8 cellular contexts compared by ENCODE assay signal in the genomic region with DNA sequence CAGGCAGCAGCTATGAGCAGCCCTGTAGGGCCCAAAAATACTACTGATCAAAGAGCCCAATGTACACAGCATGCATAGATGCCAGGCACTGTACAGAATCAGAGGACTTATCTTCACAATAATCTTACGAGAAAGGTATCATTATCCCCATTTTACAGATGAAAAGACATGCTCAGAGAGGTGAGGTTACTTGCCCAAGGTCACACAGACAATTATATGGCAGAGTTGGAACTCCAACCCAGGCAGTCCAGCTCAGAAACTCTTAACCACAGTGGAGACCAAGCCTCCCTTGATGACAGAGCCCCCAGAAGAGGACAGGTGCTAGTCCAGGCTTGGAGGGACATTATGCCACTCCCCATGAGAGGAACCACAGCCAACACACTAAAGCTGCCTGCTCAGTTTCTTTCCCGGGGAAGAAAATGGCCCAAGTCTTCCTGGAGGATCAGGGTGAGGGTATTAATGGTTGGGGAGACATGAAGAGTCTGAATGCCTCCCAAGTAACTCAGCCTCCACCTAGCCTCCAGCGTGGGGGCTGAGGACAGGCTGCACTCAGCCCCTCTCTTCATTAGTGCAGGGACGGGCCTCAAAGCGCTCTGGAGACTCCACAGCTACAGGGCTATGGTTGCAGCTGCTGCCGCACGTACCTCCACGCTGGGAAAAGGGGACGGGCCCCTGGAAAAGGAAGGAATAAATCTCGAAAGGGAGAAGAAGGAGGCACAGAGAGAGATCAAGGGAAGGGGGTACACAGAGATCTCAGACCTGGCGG. TPM values are rescaled to one million over a fixed set of nuclear protein-coding genes. Genes with fewer than 3 reads are reported as not detected.
DNase-seq lines count a peak whose midpoint lies in the region; ATAC-seq and TF ChIP-seq lines count a peak whose summit lies in the region.

No MANE protein-coding gene starts in this region.

- peak overlapping the region; percentile 70 for H3K9ac ChIP-seq in HUES64 (ENCODE audit: low read depth, low read length)

- peak overlapping the region; percentile 92 to 97 for H3K4me3 Mint-ChIP-seq in CD14-positive monocyte

- H3K9me3 ChIP-seq in HUES64 (ENCODE audit: insufficient read depth, low read depth, low read length) (no peaks in the 10 kb centered on the region), thoracic aorta (no peaks in the 10 kb centered on the region)

- no peak overlapping the region for H3K27ac ChIP-seq in HUES64 (ENCODE audit: low read depth, low read length)
- H3K27ac ChIP-seq in thoracic aorta = peak overlapping the region in 1 of 2 donors; percentile 59

- no peaks in the 10 kb centered on the region for H3K9me3 Mint-ChIP-seq in CD14-positive monocyte

- H3K4me1 Mint-ChIP-seq in CD14-positive monocyte = peaks cover 54% of the 10 kb centered on the region

- TF ChIP-seq CTCF in CD14-positive monocyte (IDR thresholded peaks at IDR 0.05) (no peak), astrocyte of the cerebellum (IDR thresholded peaks at IDR 0.05; ENCODE audit: low read depth, low read length, missing control alignments) (no peak), thoracic aorta (IDR thresholded peaks at IDR 0.05) (no peak)

- peaks cover 0 to 2% (median 0%) of the 10 kb centered on the region in 3 donors for H3K27me3 Mint-ChIP-seq in CD14-positive monocyte (ENCODE audit: low read depth in 3 of 3)

- no peak for ATAC-seq in thoracic aorta (ENCODE audit: insufficient number of reproducible peaks, low FRiP score, low read depth)

- peaks cover 40 to 58% of the 10 kb centered on the region in 2 donors for H3K36me3 Mint-ChIP-seq in CD14-positive monocyte

- 18% methylated on average over 11 of the region's 11 CpGs for WGBS in HUES64

- intact Hi-C loops in CD14-positive monocyte (cut with micrococcal nuclease) = loop anchor here in 1 of 2 donors (2.0 kb wide), 1 partner anchor 25 kb away; the partner anchor contains the start of gene ALDOC

- H3K27ac Mint-ChIP-seq in CD14-positive monocyte = peak overlapping the region in 5 of 7 donors; percentile 41 to 85 (median 65)

- H3K4me1 ChIP-seq in HUES64 (ENCODE audit: insufficient read depth, low read length) (peaks cover 6% of the 10 kb centered on the region; the same call in 1 of the 2 replicates), thoracic aorta (ENCODE audit: control insufficient read depth in 1 of 2, low read depth in 2 of 2) (peaks cover 14 to 30% of the 10 kb centered on the region in 2 donors)

- H3K36me3 ChIP-seq in HUES64 (ENCODE audit: insufficient read depth, low read length) (peaks cover 43% of the 10 kb centered on the region), thoracic aorta (peaks cover 28% of the 10 kb centered on the region)

- in situ Hi-C loops in astrocyte of the cerebellum (cut with HindIII; ENCODE audit: low sequenced_read_pairs) = no loop called here

- H3K27me3 ChIP-seq in HUES64 (ENCODE audit: insufficient read depth, low read length) (no peaks in the 10 kb centered on the region), thoracic aorta (replicated peaks; ENCODE audit: insufficient read depth) (no peaks in the 10 kb centered on the region)

- H3K4me3 ChIP-seq in HUES64 (ENCODE audit: low read length) = peak overlapping the region; percentile 85
- peak overlapping the region; percentile 74 for H3K4me3 ChIP-seq in astrocyte of the cerebellum (ENCODE audit: low read depth, low read length)
- peak overlapping the region; percentile 92 for H3K4me3 ChIP-seq in thoracic aorta

- no peak for DNase-seq in CD14-positive monocyte (ENCODE audit: low spot score)
- no peak for DNase-seq in astrocyte of the cerebellum (ENCODE audit: low read depth)
- peak; percentile 14 for DNase-seq in kidney glomerular epithelial cell (lab: John Stamatoyannopoulos, UW)
- no peak for DNase-seq in thoracic aorta (ENCODE audit: low spot score)
- DNase-seq in activated CD4-positive, CD25-positive, alpha-beta regulatory T cell (lab: John Stamatoyannopoulos, UW) = no peak
- DNase-seq in NCI-H1092 (lab: John Stamatoyannopoulos, UW) = no peak
- DNase-seq in dedifferentiated amniotic fluid mesenchymal stem cell (ENCODE audit: extremely low spot score) = no peak

RNA-seq across cellular contexts. Expression of gene UNC119, which starts 0.8 kb away (rescaled TPM):
- 10 to 100 TPM; 77.5 to 80.2 TPM for polyA plus RNA-seq in CD14-positive monocyte
- polyA plus RNA-seq in HUES64 (2013, experiment 1 of 2) = 37.5 TPM
- 47.4 TPM for polyA plus RNA-seq in HUES64 (2013, experiment 2 of 2)
- 10 to 100 TPM; 27.8 to 34.9 TPM for total RNA-seq in thoracic aorta

RNA-seq across cellular contexts. Expression of gene PIGS, which starts 19.7 kb away (rescaled TPM):
- polyA plus RNA-seq in CD14-positive monocyte = 10 to 100 TPM; 84.9 to 87.5 TPM
- 30.4 TPM for polyA plus RNA-seq in HUES64 (2013, experiment 1 of 2)
- 35.9 TPM for polyA plus RNA-seq in HUES64 (2013, experiment 2 of 2)
- total RNA-seq in thoracic aorta = 10 to 100 TPM; 39.1 to 63.1 TPM

RNA-seq across cellular contexts. Expression of gene ALDOC, which starts 25.1 kb away (rescaled TPM):
- polyA plus RNA-seq in CD14-positive monocyte = 10 to 100 TPM in 1 of 2 donors, 1 to 10 TPM in 1; 7.1 to 10.6 TPM
- 36.8 TPM for polyA plus RNA-seq in HUES64 (2013, experiment 1 of 2)
- 52.5 TPM for polyA plus RNA-seq in HUES64 (2013, experiment 2 of 2)
- total RNA-seq in thoracic aorta = 10 to 100 TPM; 43.3 to 43.7 TPM

RNA-seq across cellular contexts. Expression of gene FOXN1, which starts 45.5 kb away (rescaled TPM):
- not detected for polyA plus RNA-seq in CD14-positive monocyte
- not detected for polyA plus RNA-seq in HUES64 (2013, experiment 1 of 2)
- not detected for polyA plus RNA-seq in HUES64 (2013, experiment 2 of 2)
- total RNA-seq in thoracic aorta = not detected

RNA-seq across cellular contexts. Expression of gene SPAG5, which starts 47.2 kb away (rescaled TPM):
- polyA plus RNA-seq in CD14-positive monocyte = not detected
- 78.9 TPM for polyA plus RNA-seq in HUES64 (2013, experiment 1 of 2)
- 81.8 TPM for polyA plus RNA-seq in HUES64 (2013, experiment 2 of 2)
- total RNA-seq in thoracic aorta = 1 to 10 TPM; 1.6 to 5.9 TPM
